In the genomic region with DNA sequence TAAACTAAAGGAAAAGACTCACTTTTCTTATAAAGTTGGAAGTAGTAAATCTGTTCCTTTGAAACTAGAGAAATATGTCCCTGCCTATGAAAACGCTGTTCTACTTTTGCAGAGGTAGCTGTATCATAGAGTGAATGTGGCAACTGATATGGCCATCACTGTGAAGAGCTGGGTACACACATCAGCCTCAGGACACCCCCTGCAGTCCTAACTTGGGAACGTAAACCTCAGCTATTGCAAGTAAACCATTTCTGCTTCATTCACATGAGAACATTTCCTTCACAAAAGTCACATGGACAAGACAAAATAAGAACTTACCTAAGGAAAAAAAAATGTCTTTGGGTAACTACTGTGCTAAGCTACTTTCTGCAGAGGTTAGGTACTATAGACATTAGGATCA, we compare ENCODE assay signal across 9 cellular contexts.
DNase-seq lines count a peak whose midpoint lies in the region; ATAC-seq and TF ChIP-seq lines count a peak whose summit lies in the region.
"Had no signal": no experiment of that assay in that cellular context is flagged by ENCODE, and none has a peak within 500 bp of the region (broad histone marks: within the 10 kb centered on the region; RNA-seq: fewer than 3 reads in every experiment).

No MANE protein-coding gene starts in this region.

- intact Hi-C loops in left lung (cut with DNase I): no loop called here

- ATAC-seq in HG03432 (IDR thresholded peaks at IDR 0.05; ENCODE audit: unreplicated experiment) (peak; percentile 72), left lung (peak; percentile 50)

- H3K4me1 ChIP-seq in left lung (no peaks in the 10 kb centered on the region), osteoblast (ENCODE audit: insufficient read depth, low read length) (no peaks in the 10 kb centered on the region)
- H3K4me1 ChIP-seq: parathyroid adenoma had no signal

- H3K4me3 ChIP-seq in GM12865 (ENCODE audit: low read depth, low read length) (no peak overlapping the region), left lung (no peak overlapping the region), osteoblast (ENCODE audit: insufficient read depth, low read length) (no peak overlapping the region)

- H3K27me3 ChIP-seq in left lung: no peaks in the 10 kb centered on the region
- no peaks in the 10 kb centered on the region for H3K27me3 ChIP-seq in osteoblast (ENCODE audit: insufficient read depth, low read length)

- H3K9me3 ChIP-seq in left lung (no peaks in the 10 kb centered on the region), osteoblast (ENCODE audit: low read depth, low read length) (no peaks in the 10 kb centered on the region)

- TF ChIP-seq CTCF in GM12865 (IDR thresholded peaks at IDR 0.05; ENCODE audit: insufficient read depth, low read depth, low read length, missing control alignments) (no peak), left lung (IDR thresholded peaks at IDR 0.05) (peak in 1 of 2 donors; percentile 11), osteoblast (IDR thresholded peaks at IDR 0.05; ENCODE audit: extremely low read depth, low read depth, low read length) (no peak)

- DNase-seq in GM12865 (ENCODE audit: low read depth) (peak; percentile 19), left lung (no peak), osteoblast (ENCODE audit: insufficient read length, low spot score, missing footprints) (no peak), middle frontal gyrus (ENCODE audit: extremely low spot score, low spot score) (no peak), EL (no peak), GM19240 (ENCODE audit: insufficient read length, low spot score) (no peak)
- peak; percentile 4 to 8 for DNase-seq in activated CD4-positive, alpha-beta T cell treated with anti-CD3 and anti-CD28 coated beads, Interleukin-2, amount 50 U/mL, for 48 hours

- H2AFZ ChIP-seq in osteoblast (ENCODE audit: low read length): no peak overlapping the region
- H2AFZ ChIP-seq: parathyroid adenoma had no signal

- H4K20me1 ChIP-seq in osteoblast (ENCODE audit: insufficient read depth, low read length): no peaks in the 10 kb centered on the region

- H3K36me3 ChIP-seq in left lung (no peaks in the 10 kb centered on the region), osteoblast (ENCODE audit: insufficient read depth, low read length) (no peaks in the 10 kb centered on the region)

- H3K79me2 ChIP-seq in osteoblast (ENCODE audit: insufficient read depth, low read length): no peaks in the 10 kb centered on the region
- H3K79me2 ChIP-seq: parathyroid adenoma had no signal

- no peak overlapping the region for H3K27ac ChIP-seq in left lung
- H3K27ac ChIP-seq in osteoblast (ENCODE audit: low read depth, low read length): no peak overlapping the region
- H3K27ac ChIP-seq: parathyroid adenoma had no signal

- no peak overlapping the region for H3K4me2 ChIP-seq in osteoblast (ENCODE audit: insufficient read depth, low read length)

Comparison
In these comparisons a context has a peak if more than half of its experiments do, and no peak if none do; other contexts are left out.
1. DNase-seq: peak in GM12865 (single experiment) and activated CD4-positive, alpha-beta T cell treated with anti-CD3 and anti-CD28 coated beads, Interleukin-2, amount 50 U/mL, for 48 hours (2 of 2); none in left lung (0 of 2), osteoblast (single experiment), middle frontal gyrus (single experiment), EL (single experiment) and GM19240 (single experiment).